ENCODE assay signal across 12 cellular contexts in genomic region chr2:95575857-95576256, GRCh38. TPM values are rescaled to one million over a fixed set of nuclear protein-coding genes. Genes with fewer than 3 reads are reported as not detected.
"Had no signal": no experiment of that assay in that cellular context is flagged by ENCODE, and none has a peak within 500 bp of the region (broad histone marks: within the 10 kb centered on the region; RNA-seq: fewer than 3 reads in every experiment).

No MANE protein-coding gene starts in this region.

- H3K27ac ChIP-seq: GM23248 had no signal

- FAIRE-seq: H1, H54 had no signal

- H2AFZ ChIP-seq: GM23248, GM23338 had no signal

- DNase-seq: GM23248, GOT3, H7, H9, HCEC 1CT, HFFc6 had no signal

- ATAC-seq: GM23338, HCT116 had no signal

- H3K4me3 ChIP-seq: GM23248, GM23338, HAP-1 had no signal

- H3K9ac ChIP-seq: GM23248 had no signal

- H3K4me1 ChIP-seq: HAP-1 had no signal

- H3K36me3 ChIP-seq: HAP-1 had no signal

- H3K4me2 ChIP-seq: GM23338 had no signal

- H3K9me3 ChIP-seq: HAP-1 had no signal

RNA-seq across cellular contexts. Expression of gene TRIM43, which starts 15.9 kb away (rescaled TPM):
- total RNA-seq: GM23248, H1, H4, H7, H9, HFFc6 had no signal
- polyA plus RNA-seq: GM23248, H1 had no signal
